Comparison of ENCODE assay signal across 10 cellular contexts in genomic region chr7:16129431-16130126, GRCh38.
A peak's percentile ranks its signal among the peaks of the same experiment; 100 is the strongest.
DNase-seq lines count a peak whose midpoint lies in the region; ATAC-seq and TF ChIP-seq lines count a peak whose summit lies in the region.
"Had no signal": no experiment of that assay in that cellular context is flagged by ENCODE, and none has a peak within 500 bp of the region (broad histone marks: within the 10 kb centered on the region; RNA-seq: fewer than 3 reads in every experiment).

No MANE protein-coding gene starts in this region.

- H3K4me1 Mint-ChIP-seq in nephron: peaks cover 21% of the 10 kb centered on the region
- no peaks in the 10 kb centered on the region for H3K4me1 Mint-ChIP-seq in stimulated activated effector memory CD8-positive, alpha-beta T cell treated with anti-CD3 and anti-CD28 coated beads, Interleukin-12 subunit alpha, Interleukin-12 subunit beta, amount 100 ng/mL, for 72 hours

- peak overlapping the region; percentile 13 to 73 (median 52) for H3K27ac Mint-ChIP-seq in nephron
- no peak overlapping the region for H3K27ac Mint-ChIP-seq in stimulated activated effector memory CD8-positive, alpha-beta T cell treated with anti-CD3 and anti-CD28 coated beads, Interleukin-12 subunit alpha, Interleukin-12 subunit beta, amount 100 ng/mL, for 72 hours

- peak; percentile 15 for DNase-seq in DMS 273 treated with DMSO at 0.1 percent for 48 hours (lab: John Stamatoyannopoulos, UW)
- peak; percentile 65 for DNase-seq in NCI-H2107 treated with DMSO at 0.1 percent for 48 hours (lab: John Stamatoyannopoulos, UW; ENCODE audit: unreplicated experiment)
- DNase-seq in cardiac fibroblast (ENCODE audit: low read depth in 2 of 2): peak; percentile 69 to 86
- no peak for DNase-seq in stimulated activated effector memory CD8-positive, alpha-beta T cell treated with anti-CD3 and anti-CD28 coated beads, Interleukin-12 subunit alpha, Interleukin-12 subunit beta, amount 100 ng/mL, for 72 hours (ENCODE audit: low spot score in 2 of 2)
- DNase-seq: activated T-cell treated with anti-CD3 and anti-CD28 coated beads, Interleukin-2, amount 50 U/mL, for 4 hours; effector CD8-positive, alpha-beta T cell had no signal

- peaks cover 4% of the 10 kb centered on the region for H3K36me3 Mint-ChIP-seq in nephron (ENCODE audit: low read depth)
- no peaks in the 10 kb centered on the region for H3K36me3 Mint-ChIP-seq in stimulated activated effector memory CD8-positive, alpha-beta T cell treated with anti-CD3 and anti-CD28 coated beads, Interleukin-12 subunit alpha, Interleukin-12 subunit beta, amount 100 ng/mL, for 72 hours

- peaks cover 13% of the 10 kb centered on the region for H3K9me3 Mint-ChIP-seq in nephron
- peaks cover 3% of the 10 kb centered on the region for H3K9me3 Mint-ChIP-seq in stimulated activated effector memory CD8-positive, alpha-beta T cell treated with anti-CD3 and anti-CD28 coated beads, Interleukin-12 subunit alpha, Interleukin-12 subunit beta, amount 100 ng/mL, for 72 hours

- H3K27me3 Mint-ChIP-seq in nephron (ENCODE audit: low read depth): no peaks in the 10 kb centered on the region

- ATAC-seq in HG02571 (IDR thresholded peaks at IDR 0.05; ENCODE audit: unreplicated experiment) (no peak), GM21723 (IDR thresholded peaks at IDR 0.05; ENCODE audit: unreplicated experiment) (no peak), HG02870 (IDR thresholded peaks at IDR 0.05; ENCODE audit: unreplicated experiment) (no peak)
- ATAC-seq in stimulated activated effector memory CD8-positive, alpha-beta T cell treated with anti-CD3 and anti-CD28 coated beads, Interleukin-12 subunit alpha, Interleukin-12 subunit beta, amount 100 ng/mL, for 72 hours: no peak
- ATAC-seq: activated T-cell treated with anti-CD3 and anti-CD28 coated beads, Interleukin-2, amount 50 U/mL, for 4 hours had no signal

- H3K4me3 Mint-ChIP-seq in nephron: no peak overlapping the region
- H3K4me3 Mint-ChIP-seq in stimulated activated effector memory CD8-positive, alpha-beta T cell treated with anti-CD3 and anti-CD28 coated beads, Interleukin-12 subunit alpha, Interleukin-12 subunit beta, amount 100 ng/mL, for 72 hours: no peak overlapping the region
- H3K4me3 Mint-ChIP-seq: activated T-cell treated with anti-CD3 and anti-CD28 coated beads, Interleukin-2, amount 50 U/mL, for 4 hours had no signal

- no peak overlapping the region for H3K4me3 ChIP-seq in cardiac fibroblast (replicated peaks in 1 of 2; ENCODE audit: low read depth in 2 of 2, low read length in 2 of 2)

- no peak for TF ChIP-seq CTCF in cardiac fibroblast (IDR thresholded peaks at IDR 0.05; ENCODE audit: low read depth, low read length)
- TF ChIP-seq CTCF in nephron (IDR thresholded peaks at IDR 0.05; ENCODE audit: unreplicated experiment in 3 of 3): no peak

Comparison
In these comparisons a context has a peak if more than half of its experiments do, and no peak if none do; other contexts are left out.
1. DNase-seq: peak in DMS 273 treated with DMSO at 0.1 percent for 48 hours (single experiment), NCI-H2107 treated with DMSO at 0.1 percent for 48 hours (single experiment) and cardiac fibroblast (2 of 2); none in stimulated activated effector memory CD8-positive, alpha-beta T cell treated with anti-CD3 and anti-CD28 coated beads, Interleukin-12 subunit alpha, Interleukin-12 subunit beta, amount 100 ng/mL, for 72 hours (0 of 2).